Comparison of ENCODE assay signal across 10 cellular contexts in the genomic region with DNA sequence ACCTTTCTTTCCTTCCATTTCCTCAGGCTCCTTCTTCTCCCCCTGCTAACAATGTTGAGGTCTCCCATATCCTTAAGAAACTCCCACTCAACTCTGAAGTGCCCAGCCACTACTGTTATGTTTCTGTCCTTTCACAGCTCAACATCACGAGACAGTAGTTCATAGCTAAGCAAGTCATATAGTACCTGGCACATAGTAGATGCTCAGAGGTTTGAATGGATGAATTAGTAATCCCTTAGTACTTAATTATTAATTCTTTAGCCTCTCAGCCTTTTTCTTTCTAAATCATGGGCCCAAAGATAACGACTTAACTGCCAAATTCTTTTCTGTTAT. TPM values are rescaled to one million over a fixed set of nuclear protein-coding genes. Genes with fewer than 3 reads are reported as not detected.
DNase-seq lines count a peak whose midpoint lies in the region; ATAC-seq, FAIRE-seq and TF ChIP-seq lines count a peak whose summit lies in the region.
"Had no signal": no experiment of that assay in that cellular context is flagged by ENCODE, and none has a peak within 500 bp of the region (broad histone marks: within the 10 kb centered on the region; RNA-seq: fewer than 3 reads in every experiment).

No MANE protein-coding gene starts in this region.

- H3K9me3 Mint-ChIP-seq in immature natural killer cell, result no peaks in the 10 kb centered on the region
- H3K9me3 Mint-ChIP-seq: endodermal cell had no signal

- FAIRE-seq in frontal cortex (lab: Jason Lieb, UNC), result no peak
- FAIRE-seq: G401.6 had no signal

- peaks cover 7 to 28% of the 10 kb centered on the region in 2 donors for H3K4me1 ChIP-seq in adrenal gland (replicated peaks in 1 of 2)

- ATAC-seq in GM18517 (IDR thresholded peaks at IDR 0.05; ENCODE audit: unreplicated experiment) (peak; percentile 73), GM21423 (IDR thresholded peaks at IDR 0.05; ENCODE audit: unreplicated experiment) (peak; percentile 81), HG03354 (IDR thresholded peaks at IDR 0.05; ENCODE audit: poor library complexity, severe bottlenecking, unreplicated experiment) (peak; percentile 93)

- no peak for TF ChIP-seq POLR2A in adrenal gland (IDR thresholded peaks at IDR 0.05)

- peaks cover 0 to 3% (median 2%) of the 10 kb centered on the region in 3 donors for H3K27me3 Mint-ChIP-seq in immature natural killer cell (ENCODE audit: low read depth in 3 of 3)

- H3K4me3 ChIP-seq in adrenal gland, result no peak overlapping the region

- intact Hi-C loops in adrenal gland (cut with DNase I), result no loop called here

- H3K27ac Mint-ChIP-seq in immature natural killer cell, result peak overlapping the region; percentile 36 to 90 (median 69)
- H3K27ac Mint-ChIP-seq: endodermal cell had no signal

- H3K27me3 ChIP-seq in adrenal gland, result no peaks in the 10 kb centered on the region

- 87 to 95% (median 92%) methylated on average over 2 of the region's 2 CpGs for WGBS in adrenal gland, 4 donors

- H3K4me1 Mint-ChIP-seq in immature natural killer cell, result peaks cover 63 to 78% of the 10 kb centered on the region in 2 donors
- H3K4me1 Mint-ChIP-seq: endodermal cell had no signal

- no peak for TF ChIP-seq CTCF in adrenal gland (IDR thresholded peaks at IDR 0.05)

- no peak overlapping the region for H3K27ac ChIP-seq in adrenal gland

- no peak for DNase-seq in immature natural killer cell
- DNase-seq in frontal cortex (ENCODE audit: low spot score in 2 of 2), result no peak
- no peak for DNase-seq in adrenal gland
- DNase-seq in stimulated activated CD4-positive, alpha-beta T cell treated with anti-CD3 and anti-CD28 coated beads, Interleukin-1b, Interleukin-23, amount 100 ng/mL, for 48 hours, result no peak
- no peak for DNase-seq in HPDE6-E6E7 (ENCODE audit: extremely low spot score)
- DNase-seq: endodermal cell had no signal

- H3K36me3 ChIP-seq in adrenal gland (replicated peaks in 1 of 2), result no peaks in the 10 kb centered on the region

- H3K9me3 ChIP-seq in adrenal gland (replicated peaks in 1 of 3), result no peaks in the 10 kb centered on the region

- peak overlapping the region in 4 of 5 donors; percentile 31 to 61 (median 53) for H3K4me3 Mint-ChIP-seq in immature natural killer cell
- H3K4me3 Mint-ChIP-seq: endodermal cell had no signal

- H3K36me3 Mint-ChIP-seq in immature natural killer cell, result peaks cover 0 to 23% (median 8%) of the 10 kb centered on the region in 3 donors

RNA-seq across cellular contexts. Expression of gene CSGALNACT2, which starts 22.6 kb away (rescaled TPM):
- polyA plus RNA-seq in immature natural killer cell, result 10 to 100 TPM; 14.8 to 27.6 (median 17.6) TPM
- total RNA-seq in frontal cortex, result 87.2 TPM
- 10 to 100 TPM in 7 of 8 donors, 1 to 10 TPM in 1; 7.9 to 19.4 (median 13.5) TPM for total RNA-seq in adrenal gland
- 10 to 100 TPM in 1 of 3 donors, 1 to 10 TPM in 2; 5.8 to 15.3 (median 6.5) TPM for polyA plus RNA-seq in adrenal gland
